In genomic region chr6:32393660-32394420, GRCh38 we compare ENCODE assay signal across 17 cellular contexts. TPM values are rescaled to one million over a fixed set of nuclear protein-coding genes. Genes with fewer than 3 reads are reported as not detected.
DNase-seq lines count a peak whose midpoint lies in the region; ATAC-seq, FAIRE-seq and TF ChIP-seq lines count a peak whose summit lies in the region.
"Had no signal": no experiment of that assay in that cellular context is flagged by ENCODE, and none has a peak within 500 bp of the region (broad histone marks: within the 10 kb centered on the region; RNA-seq: fewer than 3 reads in every experiment).

No MANE protein-coding gene starts in this region.

- H3K79me1 ChIP-seq in mesenchymal stem cell (replicated peaks; ENCODE audit: low read length, poor library complexity, severe bottlenecking), result no peaks in the 10 kb centered on the region

- no peak overlapping the region for H2BK120ac ChIP-seq in mesenchymal stem cell (ENCODE audit: low read depth, low read length)

- no peak overlapping the region for H2AK5ac ChIP-seq in mesenchymal stem cell (ENCODE audit: low read length, severe bottlenecking)

- BruUV-seq in HepG2 (replicated peaks; lab: Mats Ljungman, UMichigan), result no TSS peak

- no peaks in the 10 kb centered on the region for H4K20me1 ChIP-seq in HepG2 (ENCODE audit: insufficient read depth, low read length)

- no peak overlapping the region for H3K4ac ChIP-seq in mesenchymal stem cell (ENCODE audit: low read depth in 1 of 2, low read length in 2 of 2)

- H3K9me3 ChIP-seq in liver (ENCODE audit: control insufficient read depth in 4 of 4, low read length in 3 of 4) (no peaks in the 10 kb centered on the region), HepG2 (ENCODE audit: low read length) (no peaks in the 10 kb centered on the region), esophagus squamous epithelium (no peaks in the 10 kb centered on the region), mesenchymal stem cell (ENCODE audit: control insufficient read depth, low read length) (no peaks in the 10 kb centered on the region), aorta (ENCODE audit: control insufficient read depth, low read length) (no peaks in the 10 kb centered on the region)
- H3K9me3 ChIP-seq: uterus had no signal

- no peak overlapping the region for H3K23ac ChIP-seq in mesenchymal stem cell (ENCODE audit: low read length in 2 of 2)

- H2AFZ ChIP-seq in HepG2 (ENCODE audit: low read length) (no peak overlapping the region), mesenchymal stem cell (ENCODE audit: low read depth, low read length) (no peak overlapping the region)

- TF ChIP-seq RAD21 in liver (IDR thresholded peaks at IDR 0.05) (peak in 1 of 2 donors; percentile 4), HepG2 (CRISPR knock-in tag; IDR thresholded peaks at IDR 0.05) (no peak)

- H3K27me3 ChIP-seq in liver (ENCODE audit: control insufficient read depth in 4 of 4, insufficient read depth in 4 of 4, low read length in 3 of 4) (peaks cover 0 to 8% (median 0%) of the 10 kb centered on the region in 4 donors), HepG2 (ENCODE audit: control insufficient read depth in 1 of 2, insufficient read depth in 2 of 2, low read length in 2 of 2) (peaks cover 0 to 40% of the 10 kb centered on the region in 2 experiments; a peak in 2 of 5 replicates), esophagus squamous epithelium (no peaks in the 10 kb centered on the region), mesenchymal stem cell (ENCODE audit: control insufficient read depth in 1 of 2, insufficient read depth in 1 of 2, low read length in 2 of 2) (peaks cover 3 to 5% of the 10 kb centered on the region in 2 experiments), aorta (ENCODE audit: control insufficient read depth in 1 of 2, insufficient read depth in 2 of 2, low read length in 1 of 2) (no peaks in the 10 kb centered on the region)
- H3K27me3 ChIP-seq: uterus had no signal

- H3K27ac ChIP-seq in liver (ENCODE audit: low read depth in 1 of 2, low read length in 2 of 2) (no peak overlapping the region), HepG2 (ENCODE audit: extremely low read length, insufficient read depth, low read length) (no peak overlapping the region), esophagus squamous epithelium (peak overlapping the region; percentile 50 to 73 (median 70)), mesenchymal stem cell (ENCODE audit: low read length, poor library complexity, severe bottlenecking) (no peak overlapping the region), aorta (ENCODE audit: low read depth in 1 of 2, low read length in 2 of 2) (no peak overlapping the region)
- H3K27ac ChIP-seq: SK-N-MC, uterus had no signal

- TF ChIP-seq POLR2A in HepG2 (IDR thresholded peaks at IDR 0.05; ENCODE audit: insufficient read depth in 1 of 2, low read depth in 2 of 2, low read length in 2 of 2) (no peak), esophagus squamous epithelium (IDR thresholded peaks at IDR 0.05) (no peak)

- intact Hi-C loops in HepG2 (cut with micrococcal nuclease; ENCODE audit: unreplicated experiment), result no loop called here
- intact Hi-C loops in esophagus squamous epithelium (cut with DNase I), result no loop called here
- intact Hi-C loops in aorta (cut with DNase I), result no loop called here

- no peak for FAIRE-seq in HepG2 (lab: Jason Lieb, UNC)
- FAIRE-seq: endometrium had no signal

- H4K91ac ChIP-seq in mesenchymal stem cell (ENCODE audit: low read length), result no peak overlapping the region

- no peak overlapping the region for H2BK12ac ChIP-seq in mesenchymal stem cell (ENCODE audit: low read length in 2 of 2)

- no peak overlapping the region for H2BK15ac ChIP-seq in mesenchymal stem cell (ENCODE audit: low read depth, poor library complexity, severe bottlenecking)

- no peak for DNase-seq in HepG2 (ENCODE audit: low spot score)
- no peak for DNase-seq in esophagus squamous epithelium (lab: John Stamatoyannopoulos, UW)
- DNase-seq in mesenchymal stem cell, result peak; percentile 29
- no peak for DNase-seq in aorta
- DNase-seq in NCI-H446 (lab: John Stamatoyannopoulos, UW), result no peak
- DNase-seq in NCI-H1092 (lab: John Stamatoyannopoulos, UW), result no peak
- no peak for DNase-seq in GM10248 (ENCODE audit: extremely low spot score)
- DNase-seq: activated CD8-positive, alpha-beta memory T cell treated with anti-CD3 and anti-CD28 coated beads for 24 hours; KG1; NCI-H345 had no signal

- in situ Hi-C loops in HepG2 (cut with HindIII; ENCODE audit: extremely low pct_ligation_motif_present, low pct_unique_long_range_greater_than_20kb), result no loop called here

- TF ChIP-seq CTCF in liver (IDR thresholded peaks at IDR 0.05; ENCODE audit: low read depth, low read length, missing input control) (no peak), HepG2 (CRISPR knock-in tag; IDR thresholded peaks at IDR 0.05) (no peak), esophagus squamous epithelium (IDR thresholded peaks at IDR 0.05) (peak in 1 of 6 experiments; percentile 4), GM10248 (IDR thresholded peaks at IDR 0.05; ENCODE audit: control extremely low read depth, extremely low read depth, low read depth, missing control alignments) (no peak)

- H3K36me3 ChIP-seq in liver (ENCODE audit: control insufficient read depth in 4 of 4, insufficient read depth in 3 of 4, low read depth in 1 of 4, low read length in 3 of 4) (no peaks in the 10 kb centered on the region), HepG2 (replicated peaks in 1 of 2; ENCODE audit: control insufficient read depth in 1 of 2, insufficient read depth in 2 of 2, low read length in 2 of 2) (no peaks in the 10 kb centered on the region), esophagus squamous epithelium (no peaks in the 10 kb centered on the region), mesenchymal stem cell (ENCODE audit: control insufficient read depth in 1 of 2, insufficient read depth in 2 of 2, low read depth in 1 of 2, low read length in 2 of 2) (no peaks in the 10 kb centered on the region), aorta (ENCODE audit: control insufficient read depth in 1 of 2, insufficient read depth in 2 of 2, low read length in 1 of 2) (no peaks in the 10 kb centered on the region)
- H3K36me3 ChIP-seq: uterus had no signal

- no peak overlapping the region for H3K4me2 ChIP-seq in HepG2 (ENCODE audit: low read depth, low read length)
- H3K4me2 ChIP-seq in mesenchymal stem cell (ENCODE audit: low read length, poor library complexity, severe bottlenecking), result no peak overlapping the region

- ATAC-seq in HepG2 (no peak), aorta (ENCODE audit: low FRiP score) (peak; percentile 82)

- H3K4me3 ChIP-seq in liver (ENCODE audit: low read depth in 1 of 3, low read length in 3 of 3) (no peak overlapping the region), HepG2 (replicated peaks in 1 of 3; ENCODE audit: insufficient read depth in 1 of 3, low read depth in 2 of 3, low read length in 3 of 3) (no peak overlapping the region), esophagus squamous epithelium (no peak overlapping the region), mesenchymal stem cell (ENCODE audit: insufficient read depth in 1 of 2, low read depth in 1 of 2, low read length in 2 of 2) (no peak overlapping the region), aorta (ENCODE audit: low read length in 2 of 2) (no peak overlapping the region)
- H3K4me3 ChIP-seq: SK-N-MC, uterus had no signal

- H2BK5ac ChIP-seq in mesenchymal stem cell (ENCODE audit: low read depth, low read length, poor library complexity, severe bottlenecking), result no peak overlapping the region

- WGBS in liver, result 64% methylated on average over 7 of the region's 7 CpGs
- WGBS in HepG2 (ENCODE audit: low lambda C conversion rate), result 25% methylated on average over 7 of the region's 7 CpGs
- 25 to 36% methylated on average over 7 of the region's 7 CpGs for WGBS in esophagus squamous epithelium, 2 donors
- 54% methylated on average over 4 of the region's 7 CpGs for WGBS in mesenchymal stem cell
- 51 to 73% methylated on average over 7 of the region's 7 CpGs for WGBS in aorta, 2 donors

- H3K9ac ChIP-seq in liver (ENCODE audit: low read depth in 1 of 2, low read length in 2 of 2) (no peak overlapping the region), HepG2 (ENCODE audit: insufficient read depth, low read depth, low read length) (no peak overlapping the region), mesenchymal stem cell (ENCODE audit: low read length) (peak overlapping the region; percentile 73)

- H3K4me1 ChIP-seq in liver (ENCODE audit: control insufficient read depth in 4 of 4, insufficient read depth in 4 of 4, low read length in 3 of 4) (no peaks in the 10 kb centered on the region), HepG2 (ENCODE audit: insufficient read depth, low read length) (no peaks in the 10 kb centered on the region), esophagus squamous epithelium (peaks cover 5 to 22% (median 5%) of the 10 kb centered on the region in 3 donors), mesenchymal stem cell (ENCODE audit: control insufficient read depth, insufficient read depth, low read depth, low read length) (no peaks in the 10 kb centered on the region), aorta (ENCODE audit: control insufficient read depth in 1 of 2, insufficient read depth in 2 of 2, low read length in 2 of 2) (no peaks in the 10 kb centered on the region)
- H3K4me1 ChIP-seq: uterus had no signal

- TF ChIP-seq EP300 in HepG2 (IDR thresholded peaks at IDR 0.05; ENCODE audit: low read depth in 2 of 2, low read length in 2 of 2) (no peak), HepG2 (CRISPR knock-in tag; IDR thresholded peaks at IDR 0.05; ENCODE audit: borderline replicate concordance) (no peak)

- no peak overlapping the region for H4K8ac ChIP-seq in mesenchymal stem cell (ENCODE audit: low read length)

- CTCF ChIA-PET in HepG2 (lab: Yijun Ruan, JAX; ENCODE audit: low intra/inter-chr PET ratio, low total read pairs), result no interaction called here
- CTCF ChIA-PET in GM10248 (lab: Yijun Ruan, JAX), result no interaction called here

- H3K18ac ChIP-seq in mesenchymal stem cell (ENCODE audit: low read depth in 1 of 2, low read length in 2 of 2), result no peak overlapping the region

- POLR2A ChIA-PET in HepG2 (lab: Yijun Ruan, JAX), result no interaction called here
- POLR2A ChIA-PET in GM10248 (lab: Yijun Ruan, JAX), result no interaction called here

- no peaks in the 10 kb centered on the region for H3K79me2 ChIP-seq in HepG2 (ENCODE audit: insufficient read depth, low read length)

- H3K14ac ChIP-seq in mesenchymal stem cell (ENCODE audit: low read length in 2 of 2), result no peak overlapping the region

RNA-seq across cellular contexts. Expression of gene BTNL2, which starts 13.1 kb away (rescaled TPM):
- total RNA-seq in liver (not detected), HepG2 (2016; rRNA removed; fragmentation: Illumina TruSeq; extraction: Trizol) (not detected in 2 replicates), esophagus squamous epithelium (not detected), aorta (not detected)
- polyA plus RNA-seq in liver (not detected), HepG2 (2011; rRNA removed) (not detected in 2 replicates), aorta (not detected)
- total RNA-seq in HepG2 (2016; cell fraction: cytosol; rRNA removed; fragmentation: Illumina TruSeq; extraction: Trizol; ENCODE audit: low read depth), result not detected in 2 replicates
- total RNA-seq in HepG2 (2016; cell fraction: insoluble cytoplasmic fraction; rRNA removed; fragmentation: Illumina TruSeq; extraction: Trizol), result not detected in 2 replicates
- not detected in 2 replicates for total RNA-seq in HepG2 (2016; cell fraction: membrane; rRNA removed; fragmentation: Illumina TruSeq; extraction: Trizol)
- total RNA-seq in HepG2 (2016; cell fraction: nucleus; rRNA removed; fragmentation: Illumina TruSeq; extraction: Trizol), result not detected in 2 replicates
- polyA plus RNA-seq in HepG2 (2011; cell fraction: cytosol; rRNA removed), result not detected in 2 replicates
- not detected in 2 replicates for polyA plus RNA-seq in HepG2 (2011; cell fraction: nucleus; rRNA removed)
- polyA plus RNA-seq in HepG2 (2012), result not detected in 2 replicates
- polyA plus RNA-seq in HepG2 (2016; cell fraction: cytosol; fragmentation: Illumina TruSeq; extraction: Trizol; ENCODE audit: low read depth), result not detected in 2 replicates
- not detected in 2 replicates for polyA plus RNA-seq in HepG2 (2016; cell fraction: insoluble cytoplasmic fraction; fragmentation: Illumina TruSeq; extraction: Trizol; ENCODE audit: low read depth)
- not detected in 2 replicates for polyA plus RNA-seq in HepG2 (2016; cell fraction: membrane; fragmentation: Illumina TruSeq; extraction: Trizol; ENCODE audit: low read depth)
- not detected in 2 replicates for polyA plus RNA-seq in HepG2 (2016; cell fraction: nucleus; fragmentation: Illumina TruSeq; extraction: Trizol; ENCODE audit: insufficient read depth, low read depth)
- polyA minus RNA-seq in HepG2 (2011; rRNA and poly(A)+ RNA removed; ENCODE audit: low replicate concordance), result not detected in 2 replicates
- not detected in 2 replicates for polyA minus RNA-seq in HepG2 (2011; cell fraction: cytosol; rRNA and poly(A)+ RNA removed)
- not detected in 2 replicates for polyA minus RNA-seq in HepG2 (2011; cell fraction: nucleus; rRNA and poly(A)+ RNA removed)
- polyA plus RNA-seq in mesenchymal stem cell (2013, experiment 1 of 2), result not detected
- not detected for polyA plus RNA-seq in mesenchymal stem cell (2013, experiment 2 of 2)
- total RNA-seq: myocyte, uterus had no signal
- polyA plus RNA-seq: adipose tissue, AG04450 had no signal

RNA-seq across cellular contexts. Expression of gene TSBP1, which starts 22.1 kb away (rescaled TPM):
- total RNA-seq in liver, result not detected
- polyA plus RNA-seq in liver, result not detected
- not detected in 2 replicates for total RNA-seq in HepG2 (2016; rRNA removed; fragmentation: Illumina TruSeq; extraction: Trizol)
- total RNA-seq in HepG2 (2016; cell fraction: cytosol; rRNA removed; fragmentation: Illumina TruSeq; extraction: Trizol; ENCODE audit: low read depth), result not detected in 2 replicates
- total RNA-seq in HepG2 (2016; cell fraction: insoluble cytoplasmic fraction; rRNA removed; fragmentation: Illumina TruSeq; extraction: Trizol), result not detected in 2 replicates
- not detected in 2 replicates for total RNA-seq in HepG2 (2016; cell fraction: membrane; rRNA removed; fragmentation: Illumina TruSeq; extraction: Trizol)
- total RNA-seq in HepG2 (2016; cell fraction: nucleus; rRNA removed; fragmentation: Illumina TruSeq; extraction: Trizol), result not detected in 2 replicates
- not detected in 2 replicates for polyA plus RNA-seq in HepG2 (2011; rRNA removed)
- polyA plus RNA-seq in HepG2 (2011; cell fraction: cytosol; rRNA removed), result not detected in 2 replicates
- polyA plus RNA-seq in HepG2 (2011; cell fraction: nucleus; rRNA removed), result not detected in 2 replicates
- not detected in 2 replicates for polyA plus RNA-seq in HepG2 (2012)
- not detected in 2 replicates for polyA plus RNA-seq in HepG2 (2016; cell fraction: cytosol; fragmentation: Illumina TruSeq; extraction: Trizol; ENCODE audit: low read depth)
- not detected in 2 replicates for polyA plus RNA-seq in HepG2 (2016; cell fraction: insoluble cytoplasmic fraction; fragmentation: Illumina TruSeq; extraction: Trizol; ENCODE audit: low read depth)
- not detected in 2 replicates for polyA plus RNA-seq in HepG2 (2016; cell fraction: membrane; fragmentation: Illumina TruSeq; extraction: Trizol; ENCODE audit: low read depth)
- polyA plus RNA-seq in HepG2 (2016; cell fraction: nucleus; fragmentation: Illumina TruSeq; extraction: Trizol; ENCODE audit: insufficient read depth, low read depth), result not detected in 2 replicates
- not detected in 2 replicates for polyA minus RNA-seq in HepG2 (2011; rRNA and poly(A)+ RNA removed; ENCODE audit: low replicate concordance)
- polyA minus RNA-seq in HepG2 (2011; cell fraction: cytosol; rRNA and poly(A)+ RNA removed), result not detected in 2 replicates
- not detected in 2 replicates for polyA minus RNA-seq in HepG2 (2011; cell fraction: nucleus; rRNA and poly(A)+ RNA removed)
- not detected for total RNA-seq in esophagus squamous epithelium
- polyA plus RNA-seq in mesenchymal stem cell (2013, experiment 1 of 2), result 0.03 TPM
- not detected for polyA plus RNA-seq in mesenchymal stem cell (2013, experiment 2 of 2)
- not detected for total RNA-seq in aorta
- not detected for polyA plus RNA-seq in aorta
- total RNA-seq: myocyte, uterus had no signal
- polyA plus RNA-seq: adipose tissue, AG04450 had no signal

RNA-seq across cellular contexts. Expression of gene HLA-DRA, which starts 45.8 kb away (rescaled TPM):
- total RNA-seq in liver, result 10 to 100 TPM; 82.1 to 94.2 TPM
- 100 to 1,000 TPM in 1 of 2 donors, 10 to 100 TPM in 1; 53.4 to 145 TPM for polyA plus RNA-seq in liver
- not detected in 2 replicates for total RNA-seq in HepG2 (2016; rRNA removed; fragmentation: Illumina TruSeq; extraction: Trizol)
- total RNA-seq in HepG2 (2016; cell fraction: cytosol; rRNA removed; fragmentation: Illumina TruSeq; extraction: Trizol; ENCODE audit: low read depth), result not detected in 2 replicates
- not detected in 2 replicates for total RNA-seq in HepG2 (2016; cell fraction: insoluble cytoplasmic fraction; rRNA removed; fragmentation: Illumina TruSeq; extraction: Trizol)
- not detected in 2 replicates for total RNA-seq in HepG2 (2016; cell fraction: membrane; rRNA removed; fragmentation: Illumina TruSeq; extraction: Trizol)
- total RNA-seq in HepG2 (2016; cell fraction: nucleus; rRNA removed; fragmentation: Illumina TruSeq; extraction: Trizol), result not detected in 2 replicates
- polyA plus RNA-seq in HepG2 (2011; rRNA removed), result not detected in 2 replicates
- 0.27 and 0.45 TPM in 2 replicates for polyA plus RNA-seq in HepG2 (2011; cell fraction: cytosol; rRNA removed)
- 0.43 TPM in 1 of 2 replicates, not detected in the other for polyA plus RNA-seq in HepG2 (2011; cell fraction: nucleus; rRNA removed)
- not detected in 2 replicates for polyA plus RNA-seq in HepG2 (2012)
- polyA plus RNA-seq in HepG2 (2016; cell fraction: cytosol; fragmentation: Illumina TruSeq; extraction: Trizol; ENCODE audit: low read depth), result not detected in 2 replicates
- polyA plus RNA-seq in HepG2 (2016; cell fraction: insoluble cytoplasmic fraction; fragmentation: Illumina TruSeq; extraction: Trizol; ENCODE audit: low read depth), result not detected in 2 replicates
- polyA plus RNA-seq in HepG2 (2016; cell fraction: membrane; fragmentation: Illumina TruSeq; extraction: Trizol; ENCODE audit: low read depth), result not detected in 2 replicates
- not detected in 2 replicates for polyA plus RNA-seq in HepG2 (2016; cell fraction: nucleus; fragmentation: Illumina TruSeq; extraction: Trizol; ENCODE audit: insufficient read depth, low read depth)
- polyA minus RNA-seq in HepG2 (2011; rRNA and poly(A)+ RNA removed; ENCODE audit: low replicate concordance), result 0.84 TPM in 1 of 2 replicates, not detected in the other
- polyA minus RNA-seq in HepG2 (2011; cell fraction: cytosol; rRNA and poly(A)+ RNA removed), result not detected in 2 replicates
- not detected in 2 replicates for polyA minus RNA-seq in HepG2 (2011; cell fraction: nucleus; rRNA and poly(A)+ RNA removed)
- total RNA-seq in esophagus squamous epithelium, result 100 to 1,000 TPM in 2 of 4 donors, 10 to 100 TPM in 2; 26.0 to 440 (median 115) TPM
- not detected for polyA plus RNA-seq in mesenchymal stem cell (2013, experiment 1 of 2)
- polyA plus RNA-seq in mesenchymal stem cell (2013, experiment 2 of 2), result not detected
- total RNA-seq in aorta, result 100 to 1,000 TPM; 274 to 605 TPM
- polyA plus RNA-seq in aorta, result 100 to 1,000 TPM in 1 of 2 donors, 10 to 100 TPM in 1; 64.0 to 382 TPM
- polyA plus RNA-seq: AG04450 had no signal

Comparison
In these comparisons a context has a peak if more than half of its experiments do, and no peak if none do; other contexts are left out.
1. RNA of gene HLA-DRA, which starts 45.8 kb away (total RNA-seq): 274 to 605 TPM in aorta, 26.0 to 440 TPM in esophagus squamous epithelium and 82.1 to 94.2 TPM in liver; not detected in HepG2; every median in the first group is over 10 times any median in the second.
2. H3K27ac ChIP-seq: peak in esophagus squamous epithelium (4 of 4); none in liver (0 of 2), HepG2 (single experiment), mesenchymal stem cell (single experiment) and aorta (0 of 2).